Comparison of ENCODE assay signal across 1 cellular context in genomic region chr19:38602856-38603255, GRCh38. TPM values are rescaled to one million over a fixed set of nuclear protein-coding genes. Genes with fewer than 3 reads are reported as not detected.
"Had no signal": no experiment of that assay in that cellular context is flagged by ENCODE, and none has a peak within 500 bp of the region (broad histone marks: within the 10 kb centered on the region; RNA-seq: fewer than 3 reads in every experiment).

No MANE protein-coding gene starts in this region.

RNA-seq across cellular contexts. Expression of gene MAP4K1, which starts 14.9 kb away (rescaled TPM):
- total RNA-seq: bronchial epithelial cell had no signal
